In the genomic region with DNA sequence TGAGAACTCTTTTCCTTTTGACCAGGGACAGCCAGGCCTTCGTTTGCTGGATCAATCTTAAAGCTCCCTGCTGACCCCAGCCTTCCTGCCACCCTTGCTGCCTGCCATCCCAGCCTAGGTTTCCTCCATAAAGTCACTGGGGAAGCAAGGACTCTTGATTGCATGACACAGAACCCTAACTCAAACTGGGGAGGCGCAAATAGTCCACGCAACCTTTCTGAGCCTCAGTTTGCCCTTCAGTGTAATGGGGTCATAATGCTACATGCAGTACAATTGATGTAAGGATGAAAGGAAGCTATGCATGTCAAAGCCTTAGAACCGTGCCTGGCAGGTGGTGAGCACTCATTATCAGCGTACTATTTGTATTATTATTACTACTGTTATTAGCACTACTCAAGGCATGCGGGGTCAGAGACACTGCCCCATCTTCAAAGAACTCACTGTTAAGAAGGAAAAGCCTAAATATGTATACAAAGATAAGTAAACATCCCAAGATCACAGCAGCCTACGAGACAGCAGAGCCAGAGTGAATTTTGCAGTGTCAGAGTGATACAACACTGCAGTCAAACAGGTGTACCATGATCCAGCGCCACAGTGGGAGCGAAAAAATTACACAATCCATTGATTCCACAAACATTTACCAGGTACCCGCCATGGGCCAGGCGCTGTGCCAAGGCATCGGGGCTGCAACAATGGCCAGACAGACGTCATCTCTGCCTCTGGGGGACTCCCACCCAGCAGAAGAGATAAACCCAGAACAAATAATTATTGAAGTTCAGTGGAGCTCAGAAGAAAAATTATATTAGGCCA, we compare ENCODE assay signal across 1 cellular context.
TF ChIP-seq lines count a peak whose summit lies in the region.

No MANE protein-coding gene starts in this region.

TF ChIP-seq in H1, 55 proteins besides CTCF, POLR2A, EP300 and RAD21:
- TF ChIP-seq KDM1A (IDR thresholded peaks at IDR 0.05; ENCODE audit: borderline replicate concordance, low read length) (peak; percentile 54; the same call in 1 of the 2 replicates), TCF12 (IDR thresholded peaks at IDR 0.05; ENCODE audit: low read depth, low read length) (no peak)
